In genomic region chr20:52890130-52890529, GRCh38 we compare ENCODE assay signal across 9 cellular contexts.
"Had no signal": no experiment of that assay in that cellular context is flagged by ENCODE, and none has a peak within 500 bp of the region (broad histone marks: within the 10 kb centered on the region; RNA-seq: fewer than 3 reads in every experiment).

No MANE protein-coding gene starts in this region.

- H3K4me1 ChIP-seq: HAP-1 had no signal

- H3K36me3 ChIP-seq: HAP-1 had no signal

- FAIRE-seq: HepG2 had no signal

- H3K27ac Mint-ChIP-seq: HFFc6, IgD-negative memory B cell had no signal

- H2AFZ ChIP-seq: GM23248 had no signal

- DNase-seq: GM23248, GOT3, H7, HFFc6, KG1 had no signal

- H3K27ac ChIP-seq: GM23248 had no signal

- H3K9me3 ChIP-seq: HAP-1 had no signal

- H3K9ac ChIP-seq: GM23248 had no signal

- H3K4me3 ChIP-seq: GM23248, HAP-1 had no signal

- ATAC-seq: HCT116, HepG2 had no signal

- H3K4me3 Mint-ChIP-seq: HFFc6, IgD-negative memory B cell had no signal
